ENCODE assay signal across 1 cellular context in the genomic region with DNA sequence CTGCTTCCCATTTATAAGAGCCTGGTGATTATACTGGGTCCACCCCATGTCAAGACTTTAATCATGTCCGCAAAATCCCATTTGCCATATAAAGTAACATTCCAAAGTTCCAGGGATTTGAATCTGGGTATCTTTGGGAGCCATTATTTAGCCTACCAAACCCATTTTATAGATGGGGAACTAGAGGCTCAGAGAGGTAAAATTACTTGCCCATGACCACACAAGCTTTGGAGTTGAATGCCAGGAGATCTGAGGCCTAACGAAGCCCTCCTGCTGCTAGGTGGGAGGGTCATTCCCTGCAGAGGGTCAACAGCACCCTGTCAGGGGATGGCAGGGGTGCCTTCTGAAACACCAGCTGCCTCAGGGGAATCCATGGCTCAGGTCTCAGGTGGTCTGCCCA.
TF ChIP-seq lines count a peak whose summit lies in the region.

No MANE protein-coding gene starts in this region.

TF ChIP-seq in HepG2, 621 proteins besides CTCF, POLR2A, EP300 and RAD21:
- peak; percentile 19; the same call in 1 of the 2 replicates for TF ChIP-seq ZNF687 (CRISPR knock-in tag; IDR thresholded peaks at IDR 0.05)
- TF ChIP-seq ZNF629 (CRISPR knock-in tag; conservative IDR thresholded peaks at IDR 0.05) = peak; percentile 90
- TF ChIP-seq RBAK (CRISPR knock-in tag; IDR thresholded peaks at IDR 0.05) = no peak
